10 cellular contexts compared by ENCODE assay signal in genomic region chr6:40997256-40997957, GRCh38. TPM values are rescaled to one million over a fixed set of nuclear protein-coding genes. Genes with fewer than 3 reads are reported as not detected.
DNase-seq lines count a peak whose midpoint lies in the region; ATAC-seq, FAIRE-seq and TF ChIP-seq lines count a peak whose summit lies in the region.
"Had no signal": no experiment of that assay in that cellular context is flagged by ENCODE, and none has a peak within 500 bp of the region (broad histone marks: within the 10 kb centered on the region; RNA-seq: fewer than 3 reads in every experiment).

No MANE protein-coding gene starts in this region.

- CTCF ChIA-PET in HEK293 (lab: Yijun Ruan, JAX), result interaction anchor here (0.6 to 4.9 kb wide), 15 partner anchors 9 to 167 kb away, joined by 3 to 40 read pairs (median 3); no protein-coding TSS in a partner anchor

- H3K27me3 ChIP-seq in adipocyte (replicated peaks; ENCODE audit: control insufficient read depth, insufficient read depth, low read length) (peaks cover 6% of the 10 kb centered on the region), iPS-18a (ENCODE audit: control insufficient read depth, insufficient read depth, low read length) (no peaks in the 10 kb centered on the region), small intestine (ENCODE audit: control insufficient read depth in 2 of 2, insufficient read depth in 2 of 2, low read length in 2 of 2) (no peaks in the 10 kb centered on the region), aorta (ENCODE audit: control insufficient read depth in 1 of 2, insufficient read depth in 2 of 2, low read length in 1 of 2) (no peaks in the 10 kb centered on the region)

- H3K9ac ChIP-seq in adipocyte (ENCODE audit: low read length), result no peak overlapping the region
- H3K9ac ChIP-seq in iPS-18a (ENCODE audit: low read length), result peak overlapping the region; percentile 60

- peaks cover 7% of the 10 kb centered on the region for H3K4me1 Mint-ChIP-seq in T-helper 17 cell
- H3K4me1 Mint-ChIP-seq: activated B cell treated with CpG ODN at 0.5 μM for 24 hours had no signal

- intact Hi-C loops in aorta (cut with DNase I), result no loop called here

- no peaks in the 10 kb centered on the region for H3K9me3 ChIP-seq in HEK293 (ENCODE audit: control insufficient read depth, insufficient read depth, low read depth, low read length)
- H3K9me3 ChIP-seq in adipocyte (ENCODE audit: control insufficient read depth, low read length), result no peaks in the 10 kb centered on the region
- no peaks in the 10 kb centered on the region for H3K9me3 ChIP-seq in iPS-18a (ENCODE audit: control insufficient read depth, low read depth, low read length)
- no peaks in the 10 kb centered on the region for H3K9me3 ChIP-seq in small intestine (ENCODE audit: control insufficient read depth, low read depth)
- no peaks in the 10 kb centered on the region for H3K9me3 ChIP-seq in aorta (ENCODE audit: control insufficient read depth, low read length)
- no peaks in the 10 kb centered on the region for H3K9me3 ChIP-seq in T-helper 17 cell (ENCODE audit: control insufficient read depth, low read length, poor library complexity, severe bottlenecking)

- 9 to 40% (median 24%) methylated on average over 4 of the region's 4 CpGs for WGBS in small intestine, 3 donors
- WGBS in aorta, 2 donors, result 19 to 25% methylated on average over 4 of the region's 4 CpGs

- POLR2A ChIA-PET in HEK293 (lab: Yijun Ruan, JAX), result interaction anchor here (0.7 to 1.8 kb wide), 4 partner anchors 9 to 674 kb away, joined by 3 to 8 read pairs (median 5); partner anchors contain the start of genes NFYA and OARD1

- H3K27me3 Mint-ChIP-seq in T-helper 17 cell, result peaks cover 84% of the 10 kb centered on the region

- TF ChIP-seq CTCF in HEK293 (tag by site-specific recombination; IDR thresholded peaks at IDR 0.05), result no peak

- no peak for FAIRE-seq in small intestine (lab: Jason Lieb, UNC)

- H3K27ac ChIP-seq in HEK293 (ENCODE audit: extremely low read depth, low read depth, low read length), result peak overlapping the region; percentile 70
- H3K27ac ChIP-seq in iPS-18a (ENCODE audit: low read length), result peak overlapping the region; percentile 77
- peak overlapping the region in 1 of 2 donors; percentile 30 for H3K27ac ChIP-seq in small intestine (ENCODE audit: low read depth in 1 of 2, low read length in 1 of 2)
- H3K27ac ChIP-seq in aorta (ENCODE audit: low read depth in 1 of 2, low read length in 2 of 2), result no peak overlapping the region

- H3K36me3 ChIP-seq in HEK293 (ENCODE audit: control insufficient read depth in 2 of 2, insufficient read depth in 1 of 2, low read length in 2 of 2), result no peaks in the 10 kb centered on the region
- no peaks in the 10 kb centered on the region for H3K36me3 ChIP-seq in adipocyte (ENCODE audit: control insufficient read depth, insufficient read depth, low read length, severe bottlenecking)
- H3K36me3 ChIP-seq in iPS-18a (ENCODE audit: control insufficient read depth, low read depth, low read length), result no peaks in the 10 kb centered on the region
- H3K36me3 ChIP-seq in small intestine (ENCODE audit: control insufficient read depth in 2 of 2, insufficient read depth in 2 of 2, low read length in 2 of 2), result no peaks in the 10 kb centered on the region
- H3K36me3 ChIP-seq in aorta (ENCODE audit: control insufficient read depth in 1 of 2, insufficient read depth in 2 of 2, low read length in 1 of 2), result no peaks in the 10 kb centered on the region

- peaks cover 20% of the 10 kb centered on the region for H3K4me1 ChIP-seq in HEK293 (ENCODE audit: control insufficient read depth, insufficient read depth, low read length)
- peaks cover 10% of the 10 kb centered on the region for H3K4me1 ChIP-seq in adipocyte (ENCODE audit: control insufficient read depth, insufficient read depth, low read length)
- H3K4me1 ChIP-seq in iPS-18a (ENCODE audit: control insufficient read depth, low read depth, low read length), result peaks cover 46% of the 10 kb centered on the region
- H3K4me1 ChIP-seq in small intestine (ENCODE audit: control insufficient read depth in 2 of 2, insufficient read depth in 1 of 2, low read depth in 1 of 2, low read length in 1 of 2), result no peaks in the 10 kb centered on the region
- H3K4me1 ChIP-seq in aorta (ENCODE audit: control insufficient read depth in 1 of 2, insufficient read depth in 2 of 2, low read length in 2 of 2), result peaks cover 0 to 4% of the 10 kb centered on the region in 2 donors

- DNase-seq in adipocyte (ENCODE audit: low read depth), result peak; percentile 39
- peak; percentile 43 for DNase-seq in small intestine
- no peak for DNase-seq in aorta
- DNase-seq in T-helper 17 cell, result no peak
- DNase-seq: activated B cell treated with CpG ODN at 0.5 μM for 24 hours had no signal

- no peak overlapping the region for H3K4me3 Mint-ChIP-seq in T-helper 17 cell
- H3K4me3 Mint-ChIP-seq: activated B cell treated with CpG ODN at 0.5 μM for 24 hours had no signal

- H3K27ac Mint-ChIP-seq in T-helper 17 cell, result no peak overlapping the region
- H3K27ac Mint-ChIP-seq: activated B cell treated with CpG ODN at 0.5 μM for 24 hours had no signal

- peaks cover 14% of the 10 kb centered on the region for H3K36me3 Mint-ChIP-seq in T-helper 17 cell (ENCODE audit: low read depth)

- H3K4me3 ChIP-seq in HEK293 (ENCODE audit: low read depth, low read length) (no peak overlapping the region; the same call in 1 of the 2 replicates), adipocyte (ENCODE audit: low read length) (no peak overlapping the region), iPS-18a (ENCODE audit: low read length) (peak overlapping the region; percentile 29), small intestine (ENCODE audit: low read depth in 1 of 2, low read length in 2 of 2) (no peak overlapping the region), aorta (ENCODE audit: low read length in 2 of 2) (no peak overlapping the region)

- ATAC-seq in aorta (ENCODE audit: low FRiP score) (no peak), GM18517 (IDR thresholded peaks at IDR 0.05; ENCODE audit: unreplicated experiment) (no peak), T-helper 17 cell (no peak), HG03280 (IDR thresholded peaks at IDR 0.05; ENCODE audit: unreplicated experiment) (no peak)

TF ChIP-seq in HEK293, 187 proteins besides CTCF, POLR2A, EP300 and RAD21 (continues in another document):
- TF ChIP-seq ZNF560 (tag by site-specific recombination; IDR thresholded peaks at IDR 0.05; ENCODE audit: borderline replicate concordance), result no peak
- peak; percentile 51 for TF ChIP-seq ZNF398 (tag by site-specific recombination; IDR thresholded peaks at IDR 0.05)
- peak; percentile 85 for TF ChIP-seq OSR2 (tag by site-specific recombination; IDR thresholded peaks at IDR 0.05)
- peak; percentile 31; the same call in 1 of the 2 replicates for TF ChIP-seq ZNF692 (tag by site-specific recombination; IDR thresholded peaks at IDR 0.05)
- TF ChIP-seq SP2 (tag by site-specific recombination; IDR thresholded peaks at IDR 0.05), result no peak
- TF ChIP-seq GLI4 (tag by site-specific recombination; IDR thresholded peaks at IDR 0.05), result no peak
- TF ChIP-seq ZNF707 (tag by site-specific recombination; IDR thresholded peaks at IDR 0.05), result no peak
- TF ChIP-seq ZNF274 (IDR thresholded peaks at IDR 0.05; ENCODE audit: low read length), result no peak
- no peak for TF ChIP-seq ZNF274 (tag by site-specific recombination; IDR thresholded peaks at IDR 0.05; ENCODE audit: borderline replicate concordance)
- peak; percentile 64; the same call in 1 of the 2 replicates for TF ChIP-seq ZNF677 (tag by site-specific recombination; IDR thresholded peaks at IDR 0.05)
- TF ChIP-seq ZNF585B (tag by site-specific recombination; IDR thresholded peaks at IDR 0.05), result no peak

RNA-seq across cellular contexts. Expression of gene UNC5CL, which starts 41.6 kb away (rescaled TPM):
- polyA plus RNA-seq in small intestine (10 to 100 TPM; 31.9 to 57.7 (median 32.8) TPM), aorta (1 to 10 TPM in 1 of 2 donors, under 1 TPM in 1; 0.72 to 1.3 TPM)
- total RNA-seq in aorta (1 to 10 TPM in 1 of 2 donors, under 1 TPM in 1; 0.75 to 1.4 TPM), T-helper 17 cell (1 to 10 TPM; 4.2 to 4.9 TPM)

RNA-seq across cellular contexts. Expression of gene TSPO2, which starts 44.9 kb away (rescaled TPM):
- polyA plus RNA-seq in small intestine (1 to 10 TPM in 2 of 3 donors, not detected in 1; 1.1 to 1.9 TPM), aorta (not detected)
- total RNA-seq in aorta (not detected), T-helper 17 cell (not detected)
- total RNA-seq: activated B cell treated with CpG ODN at 0.5 μM for 24 hours, mononuclear cell had no signal

RNA-seq across cellular contexts. Expression of gene APOBEC2, which starts 55.6 kb away (rescaled TPM):
- polyA plus RNA-seq in small intestine (1 to 10 TPM in 2 of 3 donors, under 1 TPM in 1; 0.64 to 5.1 (median 3.1) TPM), aorta (not detected)
- total RNA-seq in aorta (not detected), T-helper 17 cell (not detected)
- total RNA-seq: activated B cell treated with CpG ODN at 0.5 μM for 24 hours, mononuclear cell had no signal

Comparison
In these comparisons a context has a peak if more than half of its experiments do, and no peak if none do; other contexts are left out.
1. H3K27ac ChIP-seq: peak in HEK293 (single experiment) and iPS-18a (single experiment); none in aorta (0 of 2).
2. DNase-seq: peak in adipocyte (single experiment) and small intestine (single experiment); none in aorta (0 of 2) and T-helper 17 cell (0 of 3).